18 cellular contexts compared by ENCODE assay signal in the genomic region with DNA sequence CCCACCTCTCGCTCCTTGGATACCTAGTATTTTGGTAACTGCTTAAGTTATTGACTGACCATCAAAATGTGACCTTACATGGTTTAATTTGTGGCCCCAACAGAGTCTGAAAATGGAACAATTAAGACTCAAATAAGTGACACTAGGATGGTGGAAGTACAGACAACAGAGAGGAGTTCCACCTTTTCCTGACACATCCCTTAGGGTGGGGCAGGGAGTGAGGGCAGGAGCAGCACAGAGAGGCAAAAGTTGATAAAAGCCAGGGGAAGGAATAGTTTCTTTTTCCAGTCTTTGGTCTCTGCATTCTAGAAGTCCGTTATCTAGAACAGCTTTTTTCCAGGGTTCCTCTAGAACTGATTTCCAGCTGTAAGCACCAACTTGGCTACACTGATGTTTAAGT. TPM values are rescaled to one million over a fixed set of nuclear protein-coding genes. Genes with fewer than 3 reads are reported as not detected.
A peak's percentile ranks its signal among the peaks of the same experiment; 100 is the strongest.
DNase-seq lines count a peak whose midpoint lies in the region; ATAC-seq and TF ChIP-seq lines count a peak whose summit lies in the region.
"Had no signal": no experiment of that assay in that cellular context is flagged by ENCODE, and none has a peak within 500 bp of the region (broad histone marks: within the 10 kb centered on the region; RNA-seq: fewer than 3 reads in every experiment).

No MANE protein-coding gene starts in this region.

- no peak overlapping the region for H3K27ac ChIP-seq in GM23338 (ENCODE audit: low read depth)
- H3K27ac ChIP-seq in endodermal cell (ENCODE audit: low read depth, low read length) = no peak overlapping the region
- H3K27ac ChIP-seq: C4-2B had no signal

- H3K27me3 Mint-ChIP-seq in GM23338 (ENCODE audit: insufficient read depth, low read depth, poor library complexity) (peaks cover 3% of the 10 kb centered on the region), endodermal cell (ENCODE audit: insufficient read depth) (no peaks in the 10 kb centered on the region)
- H3K27me3 Mint-ChIP-seq: CD4-positive, alpha-beta T cell; IgD-negative memory B cell had no signal

- H3K9me3 Mint-ChIP-seq in GM23338 (no peaks in the 10 kb centered on the region), endodermal cell (no peaks in the 10 kb centered on the region)
- H3K9me3 Mint-ChIP-seq: CD4-positive, alpha-beta T cell; HFFc6; IgD-negative memory B cell had no signal

- no peaks in the 10 kb centered on the region for H3K9me3 ChIP-seq in endodermal cell (ENCODE audit: control insufficient read depth, low read length)
- H3K9me3 ChIP-seq: BE2C, Caco-2 had no signal

- intact Hi-C loops in left colon (cut with DNase I, micrococcal nuclease) = no loop called here

- no peak overlapping the region for H3K4me3 Mint-ChIP-seq in GM23338
- no peak overlapping the region for H3K4me3 Mint-ChIP-seq in endodermal cell
- H3K4me3 Mint-ChIP-seq: CD4-positive, alpha-beta T cell; HFFc6; IgD-negative memory B cell had no signal

- no peaks in the 10 kb centered on the region for H3K36me3 Mint-ChIP-seq in GM23338 (ENCODE audit: low read depth)
- no peaks in the 10 kb centered on the region for H3K36me3 Mint-ChIP-seq in endodermal cell (ENCODE audit: low read depth)

- H3K4me3 ChIP-seq in GM23338 (no peak overlapping the region), endodermal cell (ENCODE audit: low read length) (no peak overlapping the region)

- peaks cover 4% of the 10 kb centered on the region; the same call in 1 of the 3 replicates for H3K4me1 Mint-ChIP-seq in GM23338
- H3K4me1 Mint-ChIP-seq in endodermal cell = no peaks in the 10 kb centered on the region

- ATAC-seq in GM23338 = no peak
- peak; percentile 67 for ATAC-seq in left colon
- ATAC-seq: HCT116, HepG2 had no signal

- H4K20me1 ChIP-seq in GM23338 (replicated peaks; ENCODE audit: insufficient read depth) = no peaks in the 10 kb centered on the region

- H3K4me2 ChIP-seq in GM23338 = no peak overlapping the region

- H3K36me3 ChIP-seq in GM23338 (ENCODE audit: insufficient read depth) = no peaks in the 10 kb centered on the region
- H3K36me3 ChIP-seq in endodermal cell (ENCODE audit: control insufficient read depth, insufficient read depth, low read length) = no peaks in the 10 kb centered on the region
- H3K36me3 ChIP-seq: BE2C had no signal

- H3F3A ChIP-seq in GM23338 (replicated peaks; ENCODE audit: low read depth) = no peaks in the 10 kb centered on the region

- H3K4me1 ChIP-seq in GM23338 (ENCODE audit: insufficient read depth) (no peaks in the 10 kb centered on the region), endodermal cell (ENCODE audit: control insufficient read depth, insufficient read depth, low read length) (no peaks in the 10 kb centered on the region)
- H3K4me1 ChIP-seq: BE2C, Caco-2 had no signal

- no peak overlapping the region for H3K9ac ChIP-seq in endodermal cell (ENCODE audit: extremely low read depth, low read length, poor library complexity, severe bottlenecking)

- DNase-seq in GM23338 (ENCODE audit: low spot score) = no peak
- DNase-seq in NCI-H748 (lab: John Stamatoyannopoulos, UW; ENCODE audit: unreplicated experiment) = peak; percentile 62
- no peak for DNase-seq in left colon
- DNase-seq in endodermal cell = no peak
- DNase-seq in NCI-H82 treated with DMSO at 0.1 percent for 48 hours (lab: John Stamatoyannopoulos, UW; ENCODE audit: unreplicated experiment) = no peak
- DNase-seq in HUDEP-2 (lab: John Stamatoyannopoulos, UW; ENCODE audit: unreplicated experiment in 76 of 76) = no peak
- DNase-seq: ACHN; BE2C; Caco-2; CD4-positive, alpha-beta T cell; GDM1; GOT3; H7; HFFc6 had no signal

- 88 to 100% methylated on average over 2 of the region's 2 CpGs for WGBS in endodermal cell (ENCODE audit: insufficient coverage in 1 of 2, insufficient read length in 1 of 2), 2 experiments

- H3K9me2 ChIP-seq in GM23338 (ENCODE audit: insufficient read depth) = no peaks in the 10 kb centered on the region

- H3K27ac Mint-ChIP-seq in GM23338 (no peak overlapping the region), endodermal cell (no peak overlapping the region)
- H3K27ac Mint-ChIP-seq: CD4-positive, alpha-beta T cell; HFFc6; IgD-negative memory B cell had no signal

- TF ChIP-seq CTCF in GM23338 (conservative IDR thresholded peaks at IDR 0.05; ENCODE audit: low read depth in 2 of 2) (no peak), endodermal cell (conservative IDR thresholded peaks at IDR 0.05) (no peak)

- no peaks in the 10 kb centered on the region for H3K27me3 ChIP-seq in GM23338 (ENCODE audit: insufficient read depth)
- H3K27me3 ChIP-seq in endodermal cell (ENCODE audit: control insufficient read depth, insufficient read depth, low read length, poor library complexity, severe bottlenecking) = no peaks in the 10 kb centered on the region

- peak overlapping the region; percentile 39; the same call in 1 of the 2 replicates for H2AFZ ChIP-seq in GM23338

- no peaks in the 10 kb centered on the region for H3K79me2 ChIP-seq in GM23338 (replicated peaks; ENCODE audit: insufficient read depth)

TF ChIP-seq in GM23338, 12 proteins besides CTCF, POLR2A, EP300 and RAD21:
- TF ChIP-seq ZNF114 (CRISPR knock-in tag; IDR thresholded peaks at IDR 0.05) = no peak
- no peak for TF ChIP-seq POLR2AphosphoS5 (IDR thresholded peaks at IDR 0.05; ENCODE audit: low read depth)
- TF ChIP-seq, protein P1, sequence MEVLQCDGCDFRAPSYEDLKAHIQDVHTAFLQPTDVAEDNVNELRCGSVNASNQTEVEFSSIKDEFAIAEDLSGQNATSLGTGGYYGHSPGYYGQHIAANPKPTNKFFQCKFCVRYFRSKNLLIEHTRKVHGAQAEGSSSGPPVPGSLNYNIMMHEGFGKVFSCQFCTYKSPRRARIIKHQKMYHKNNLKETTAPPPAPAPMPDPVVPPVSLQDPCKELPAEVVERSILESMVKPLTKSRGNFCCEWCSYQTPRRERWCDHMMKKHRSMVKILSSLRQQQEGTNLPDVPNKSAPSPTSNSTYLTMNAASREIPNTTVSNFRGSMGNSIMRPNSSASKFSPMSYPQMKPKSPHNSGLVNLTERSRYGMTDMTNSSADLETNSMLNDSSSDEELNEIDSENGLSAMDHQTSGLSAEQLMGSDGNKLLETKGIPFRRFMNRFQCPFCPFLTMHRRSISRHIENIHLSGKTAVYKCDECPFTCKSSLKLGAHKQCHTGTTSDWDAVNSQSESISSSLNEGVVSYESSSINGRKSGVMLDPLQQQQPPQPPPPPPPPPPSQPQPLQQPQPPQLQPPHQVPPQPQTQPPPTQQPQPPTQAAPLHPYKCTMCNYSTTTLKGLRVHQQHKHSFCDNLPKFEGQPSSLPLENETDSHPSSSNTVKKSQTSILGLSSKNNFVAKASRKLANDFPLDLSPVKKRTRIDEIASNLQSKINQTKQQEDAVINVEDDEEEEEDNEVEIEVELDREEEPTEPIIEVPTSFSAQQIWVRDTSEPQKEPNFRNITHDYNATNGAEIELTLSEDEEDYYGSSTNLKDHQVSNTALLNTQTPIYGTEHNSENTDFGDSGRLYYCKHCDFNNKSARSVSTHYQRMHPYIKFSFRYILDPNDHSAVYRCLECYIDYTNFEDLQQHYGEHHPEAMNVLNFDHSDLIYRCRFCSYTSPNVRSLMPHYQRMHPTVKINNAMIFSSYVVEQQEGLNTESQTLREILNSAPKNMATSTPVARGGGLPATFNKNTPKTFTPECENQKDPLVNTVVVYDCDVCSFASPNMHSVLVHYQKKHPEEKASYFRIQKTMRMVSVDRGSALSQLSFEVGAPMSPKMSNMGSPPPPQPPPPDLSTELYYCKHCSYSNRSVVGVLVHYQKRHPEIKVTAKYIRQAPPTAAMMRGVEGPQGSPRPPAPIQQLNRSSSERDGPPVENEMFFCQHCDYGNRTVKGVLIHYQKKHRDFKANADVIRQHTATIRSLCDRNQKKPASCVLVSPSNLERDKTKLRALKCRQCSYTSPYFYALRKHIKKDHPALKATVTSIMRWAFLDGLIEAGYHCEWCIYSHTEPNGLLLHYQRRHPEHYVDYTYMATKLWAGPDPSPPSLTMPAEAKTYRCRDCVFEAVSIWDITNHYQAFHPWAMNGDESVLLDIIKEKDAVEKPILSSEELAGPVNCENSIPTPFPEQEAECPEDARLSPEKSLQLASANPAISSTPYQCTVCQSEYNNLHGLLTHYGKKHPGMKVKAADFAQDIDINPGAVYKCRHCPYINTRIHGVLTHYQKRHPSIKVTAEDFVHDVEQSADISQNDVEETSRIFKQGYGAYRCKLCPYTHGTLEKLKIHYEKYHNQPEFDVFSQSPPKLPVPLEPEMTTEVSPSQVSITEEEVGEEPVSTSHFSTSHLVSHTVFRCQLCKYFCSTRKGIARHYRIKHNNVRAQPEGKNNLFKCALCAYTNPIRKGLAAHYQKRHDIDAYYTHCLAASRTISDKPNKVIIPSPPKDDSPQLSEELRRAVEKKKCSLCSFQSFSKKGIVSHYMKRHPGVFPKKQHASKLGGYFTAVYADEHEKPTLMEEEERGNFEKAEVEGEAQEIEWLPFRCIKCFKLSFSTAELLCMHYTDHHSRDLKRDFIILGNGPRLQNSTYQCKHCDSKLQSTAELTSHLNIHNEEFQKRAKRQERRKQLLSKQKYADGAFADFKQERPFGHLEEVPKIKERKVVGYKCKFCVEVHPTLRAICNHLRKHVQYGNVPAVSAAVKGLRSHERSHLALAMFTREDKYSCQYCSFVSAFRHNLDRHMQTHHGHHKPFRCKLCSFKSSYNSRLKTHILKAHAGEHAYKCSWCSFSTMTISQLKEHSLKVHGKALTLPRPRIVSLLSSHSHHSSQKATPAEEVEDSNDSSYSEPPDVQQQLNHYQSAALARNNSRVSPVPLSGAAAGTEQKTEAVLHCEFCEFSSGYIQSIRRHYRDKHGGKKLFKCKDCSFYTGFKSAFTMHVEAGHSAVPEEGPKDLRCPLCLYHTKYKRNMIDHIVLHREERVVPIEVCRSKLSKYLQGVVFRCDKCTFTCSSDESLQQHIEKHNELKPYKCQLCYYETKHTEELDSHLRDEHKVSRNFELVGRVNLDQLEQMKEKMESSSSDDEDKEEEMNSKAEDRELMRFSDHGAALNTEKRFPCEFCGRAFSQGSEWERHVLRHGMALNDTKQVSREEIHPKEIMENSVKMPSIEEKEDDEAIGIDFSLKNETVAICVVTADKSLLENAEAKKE (CRISPR knock-in tag; IDR thresholded peaks at IDR 0.05) = no peak
- no peak for TF ChIP-seq EZH2 (IDR thresholded peaks at IDR 0.05; ENCODE audit: low read depth, unreplicated experiment)
- TF ChIP-seq ZNF331 (CRISPR knock-in tag; IDR thresholded peaks at IDR 0.05; ENCODE audit: low read depth) = no peak
- no peak for TF ChIP-seq EZH2phosphoT487 (IDR thresholded peaks at IDR 0.05; ENCODE audit: unreplicated experiment)
- TF ChIP-seq JUNB (IDR thresholded peaks at IDR 0.05; ENCODE audit: unreplicated experiment) = no peak
- no peak for TF ChIP-seq NANOG (IDR thresholded peaks at IDR 0.05; ENCODE audit: borderline replicate concordance)
- TF ChIP-seq CREB1 (CRISPR knock-in tag; IDR thresholded peaks at IDR 0.05; ENCODE audit: low read depth) = no peak
- no peak for TF ChIP-seq STAT1 (IDR thresholded peaks at IDR 0.05; ENCODE audit: unreplicated experiment)
TF ChIP-seq in GM23338: peak in this region for 0.

RNA-seq across cellular contexts. Expression of a gene that starts 32.2 kb away (rescaled TPM):
- 1.7 and 3.3 TPM in 2 replicates for total RNA-seq in GM23338 (2014; rRNA removed; shearing (Covaris generic))
- 2.0 and 2.3 TPM in 2 replicates for polyA plus RNA-seq in GM23338 (2016; fragmentation: Nextera tagmentation; extraction: Ambion mirVana)
- 1 to 10 TPM; 1.4 to 2.0 TPM for total RNA-seq in left colon
- 1 to 10 TPM in 1 of 2 donors, under 1 TPM in 1; 0.70 to 1.5 TPM for total RNA-seq in endodermal cell
- polyA plus RNA-seq in endodermal cell (2013, experiment 1 of 2) = 0.43 TPM
- polyA plus RNA-seq in endodermal cell (2013, experiment 2 of 2) = 0.54 TPM
